In genomic region chr1:182301026-182301436, GRCh38 we compare ENCODE assay signal across 15 cellular contexts.
DNase-seq lines count a peak whose midpoint lies in the region; ATAC-seq and TF ChIP-seq lines count a peak whose summit lies in the region.
"Had no signal": no experiment of that assay in that cellular context is flagged by ENCODE, and none has a peak within 500 bp of the region (broad histone marks: within the 10 kb centered on the region; RNA-seq: fewer than 3 reads in every experiment).

No MANE protein-coding gene starts in this region.

- TF ChIP-seq CTCF in CD8-positive, alpha-beta T cell (IDR thresholded peaks at IDR 0.05): no peak

- H3K36me3 Mint-ChIP-seq in CD8-positive, alpha-beta T cell: no peaks in the 10 kb centered on the region

- H3K4me3 ChIP-seq in CD8-positive, alpha-beta T cell (ENCODE audit: low read depth, low read length): no peak overlapping the region
- H3K4me3 ChIP-seq: cardiac muscle cell, smooth muscle cell, upper lobe of left lung had no signal

- POLR2A ChIA-PET in CD8-positive, alpha-beta T cell (lab: Charles Lee): no interaction called here

- intact Hi-C loops in CD8-positive, alpha-beta T cell (cut with DNase I, micrococcal nuclease): no loop called here
- intact Hi-C loops in left colon (cut with DNase I, micrococcal nuclease): no loop called here

- H3K4me1 ChIP-seq in CD8-positive, alpha-beta T cell (ENCODE audit: insufficient read depth, low read length): peaks cover 3% of the 10 kb centered on the region

- ATAC-seq in activated CD4-positive, CD25-positive, alpha-beta regulatory T cell treated with anti-CD3 and anti-CD28 coated beads, Interleukin-2, amount 50 U/mL, for 24 hours: peak; percentile 45 to 57
- ATAC-seq in CD8-positive, alpha-beta T cell: peak; percentile 79
- ATAC-seq in left colon (peak; percentile 15), GM21381 (IDR thresholded peaks at IDR 0.05; ENCODE audit: unreplicated experiment) (no peak), HG03025 (IDR thresholded peaks at IDR 0.05; ENCODE audit: low FRiP score, unreplicated experiment) (no peak)

- no peaks in the 10 kb centered on the region for H3K36me3 ChIP-seq in CD8-positive, alpha-beta T cell (ENCODE audit: insufficient read depth, low read length)
- H3K36me3 ChIP-seq: cardiac muscle cell, upper lobe of left lung had no signal

- H3K27me3 Mint-ChIP-seq in CD8-positive, alpha-beta T cell (ENCODE audit: low read depth): no peaks in the 10 kb centered on the region

- H3K4me1 Mint-ChIP-seq in CD8-positive, alpha-beta T cell (ENCODE audit: low read depth): peaks cover 23% of the 10 kb centered on the region

- H3K27ac ChIP-seq in CD8-positive, alpha-beta T cell (ENCODE audit: low read depth, low read length): no peak overlapping the region
- H3K27ac ChIP-seq: cardiac muscle cell, epithelial cell of prostate had no signal

- H3K27ac Mint-ChIP-seq in CD8-positive, alpha-beta T cell: peak overlapping the region; percentile 86

- H3K9me3 ChIP-seq in CD8-positive, alpha-beta T cell (ENCODE audit: low read length): no peaks in the 10 kb centered on the region
- H3K9me3 ChIP-seq: upper lobe of left lung had no signal

- H3K27me3 ChIP-seq in CD8-positive, alpha-beta T cell (ENCODE audit: insufficient read depth, low read length): no peaks in the 10 kb centered on the region
- H3K27me3 ChIP-seq: cardiac muscle cell, upper lobe of left lung had no signal

- CTCF ChIA-PET in CD8-positive, alpha-beta T cell (lab: Charles Lee): no interaction called here

- no peak for DNase-seq in activated CD4-positive, CD25-positive, alpha-beta regulatory T cell treated with anti-CD3 and anti-CD28 coated beads, Interleukin-2, amount 50 U/mL, for 72 hours
- peak in 1 of 7 experiments; percentile 55 for DNase-seq in CD8-positive, alpha-beta T cell
- peak; percentile 21 to 29 for DNase-seq in activated T-cell treated with anti-CD3 and anti-CD28 coated beads, Interleukin-2, amount 50 U/mL, for 48 hours
- DNase-seq in left colon (no peak), COLO829 (ENCODE audit: low spot score) (no peak)
- DNase-seq: KBM-7, NCI-H748 treated with DMSO at 0.1 percent for 48 hours, SIG-M5 had no signal

- H3K4me3 Mint-ChIP-seq in CD8-positive, alpha-beta T cell: no peak overlapping the region

- no peaks in the 10 kb centered on the region for H3K9me3 Mint-ChIP-seq in CD8-positive, alpha-beta T cell

Comparison
In these comparisons a context has a peak if more than half of its experiments do, and no peak if none do; other contexts are left out.
1. ATAC-seq: peak in activated CD4-positive, CD25-positive, alpha-beta regulatory T cell treated with anti-CD3 and anti-CD28 coated beads, Interleukin-2, amount 50 U/mL, for 24 hours (2 of 2), CD8-positive, alpha-beta T cell (single experiment) and left colon (single experiment); none in GM21381 (single experiment) and HG03025 (single experiment).
2. DNase-seq: peak in activated T-cell treated with anti-CD3 and anti-CD28 coated beads, Interleukin-2, amount 50 U/mL, for 48 hours (2 of 2); none in activated CD4-positive, CD25-positive, alpha-beta regulatory T cell treated with anti-CD3 and anti-CD28 coated beads, Interleukin-2, amount 50 U/mL, for 72 hours (single experiment), left colon (0 of 2) and COLO829 (single experiment).